3 cellular contexts compared by ENCODE assay signal in the genomic region with DNA sequence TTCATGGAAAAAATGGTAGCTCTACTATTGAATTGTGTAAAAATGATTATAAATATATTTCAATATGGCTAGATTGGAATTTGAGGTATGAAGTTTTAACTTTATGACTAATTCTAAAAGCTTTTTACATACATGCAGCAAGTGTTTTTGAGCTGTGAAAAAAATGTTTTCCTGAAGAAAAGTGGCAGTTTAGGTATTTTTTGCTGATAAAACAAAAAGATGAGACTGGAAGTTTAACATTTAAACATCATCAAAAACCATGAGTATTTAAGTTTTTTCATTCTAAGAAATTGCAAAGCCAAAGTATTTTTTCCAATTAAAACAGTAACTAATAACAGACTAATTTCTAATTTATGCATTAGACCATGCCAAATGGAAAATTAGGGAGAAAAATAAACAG.
TF ChIP-seq lines count a peak whose summit lies in the region.

No MANE protein-coding gene starts in this region.

TF ChIP-seq in A549, 52 proteins besides CTCF, POLR2A, EP300 and RAD21:
- peak; percentile 25 for TF ChIP-seq MAFK (IDR thresholded peaks at IDR 0.05; ENCODE audit: partially characterized antibody)
- TF ChIP-seq SMC3 (IDR thresholded peaks at IDR 0.05) = no peak

TF ChIP-seq in IMR-90, 13 proteins besides CTCF, POLR2A, EP300 and RAD21:
- TF ChIP-seq MAFK (IDR thresholded peaks at IDR 0.05; ENCODE audit: low read depth, low read length) (peak; percentile 45; the same call in 1 of the 2 replicates), SMC3 (IDR thresholded peaks at IDR 0.05; ENCODE audit: low read depth, low read length) (no peak)
TF ChIP-seq in IMR-90: peak in this region for 1.

TF ChIP-seq in K562, 482 proteins besides CTCF, POLR2A, EP300 and RAD21:
- TF ChIP-seq ZNF586 (CRISPR knock-in tag; conservative IDR thresholded peaks at IDR 0.05) (no peak), ZNF316 (IDR thresholded peaks at IDR 0.05) (peak; percentile 34; the same call in 1 of the 2 replicates)
